In genomic region chr6:153131037-153131981, GRCh38 we compare ENCODE assay signal across 7 cellular contexts. TPM values are rescaled to one million over a fixed set of nuclear protein-coding genes. Genes with fewer than 3 reads are reported as not detected.
A peak's percentile ranks its signal among the peaks of the same experiment; 100 is the strongest.
DNase-seq lines count a peak whose midpoint lies in the region; TF ChIP-seq lines count a peak whose summit lies in the region.

A gene with protein sequence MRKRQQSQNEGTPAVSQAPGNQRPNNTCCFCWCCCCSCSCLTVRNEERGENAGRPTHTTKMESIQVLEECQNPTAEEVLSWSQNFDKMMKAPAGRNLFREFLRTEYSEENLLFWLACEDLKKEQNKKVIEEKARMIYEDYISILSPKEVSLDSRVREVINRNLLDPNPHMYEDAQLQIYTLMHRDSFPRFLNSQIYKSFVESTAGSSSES (minus strand): TSS chr6:153131282. CDS start chr6:153044018, 87,264 bp downstream.

- H3K36me3 Mint-ChIP-seq in activated CD4-positive, alpha-beta memory T cell treated with anti-CD3 and anti-CD28 coated beads for 36 hours: no peaks in the 10 kb centered on the region
- H3K36me3 Mint-ChIP-seq in mesothelial cell of epicardium: no peaks in the 10 kb centered on the region

- in situ Hi-C loops in GM13977 (cut with MboI; ENCODE audit: low pct_unique_long_range_greater_than_20kb, low sequenced_read_pairs, unreplicated experiment): no loop called here

- peaks cover 13% of the 10 kb centered on the region for H3K4me1 Mint-ChIP-seq in activated CD4-positive, alpha-beta memory T cell treated with anti-CD3 and anti-CD28 coated beads for 36 hours (ENCODE audit: low read depth)
- H3K4me1 Mint-ChIP-seq in mesothelial cell of epicardium: peaks cover 11% of the 10 kb centered on the region

- POLR2A ChIA-PET in HEK293 (lab: Yijun Ruan, JAX): interaction anchor here (0.8 to 1.4 kb wide), 2 partner anchors 11 to 148 kb away, joined by 3 read pairs; no protein-coding TSS in a partner anchor
- POLR2A ChIA-PET in activated CD4-positive, alpha-beta memory T cell treated with anti-CD3 and anti-CD28 coated beads for 36 hours (lab: Charles Lee): no interaction called here

- no peaks in the 10 kb centered on the region for H3K4me1 ChIP-seq in HEK293 (ENCODE audit: control insufficient read depth, insufficient read depth, low read length)

- CTCF ChIA-PET in HEK293 (lab: Yijun Ruan, JAX): interaction anchor here (0.6 to 1.0 kb wide), 3 partner anchors 26 to 1023 kb away, joined by 3 read pairs; no protein-coding TSS in a partner anchor
- CTCF ChIA-PET in activated CD4-positive, alpha-beta memory T cell treated with anti-CD3 and anti-CD28 coated beads for 36 hours (lab: Charles Lee): no interaction called here

- intact Hi-C loops in activated CD4-positive, alpha-beta memory T cell treated with anti-CD3 and anti-CD28 coated beads for 36 hours (cut with micrococcal nuclease): no loop called here

- TF ChIP-seq CTCF in GM13977 (IDR thresholded peaks at IDR 0.05; ENCODE audit: extremely low read depth, insufficient read depth, missing control alignments) (no peak), HEK293 (tag by site-specific recombination; IDR thresholded peaks at IDR 0.05) (no peak), epithelial cell of proximal tubule (conservative IDR thresholded peaks at IDR 0.05; ENCODE audit: low read depth, low read length) (no peak), mesothelial cell of epicardium (IDR thresholded peaks at IDR 0.05; ENCODE audit: unreplicated experiment) (no peak)

- H3K4me3 ChIP-seq in HEK293 (ENCODE audit: low read depth, low read length) (peak within 1 kb of the TSS; percentile 75), epithelial cell of proximal tubule (ENCODE audit: low read depth, low read length) (peak within 1 kb of the TSS; percentile 92)

- no peaks in the 10 kb centered on the region for H3K9me3 ChIP-seq in HEK293 (ENCODE audit: control insufficient read depth, insufficient read depth, low read depth, low read length)

- H3K27ac Mint-ChIP-seq in activated CD4-positive, alpha-beta memory T cell treated with anti-CD3 and anti-CD28 coated beads for 36 hours: no peak within 1 kb of the TSS
- H3K27ac Mint-ChIP-seq in mesothelial cell of epicardium: no peak within 1 kb of the TSS

- H3K9me3 Mint-ChIP-seq in activated CD4-positive, alpha-beta memory T cell treated with anti-CD3 and anti-CD28 coated beads for 36 hours: no peaks in the 10 kb centered on the region
- H3K9me3 Mint-ChIP-seq in mesothelial cell of epicardium: peaks cover 6% of the 10 kb centered on the region

- peak; percentile 88 for DNase-seq in GM13977 (ENCODE audit: low spot score)
- peak; percentile 95 for DNase-seq in NCI-H146 (lab: John Stamatoyannopoulos, UW)
- peak; percentile 49 for DNase-seq in activated CD4-positive, alpha-beta memory T cell treated with anti-CD3 and anti-CD28 coated beads for 36 hours
- DNase-seq in epithelial cell of proximal tubule (ENCODE audit: low read depth): no peak
- DNase-seq in mesothelial cell of epicardium (ENCODE audit: low spot score in 2 of 2, unreplicated experiment in 2 of 2): peak; percentile 66 to 71
- DNase-seq in substantia nigra (lab: John Stamatoyannopoulos, UW): peak in 41 of 49 donors; percentile 7 to 81 (median 49)

- H3K36me3 ChIP-seq in HEK293 (ENCODE audit: control insufficient read depth in 2 of 2, insufficient read depth in 1 of 2, low read length in 2 of 2): no peaks in the 10 kb centered on the region

- peak within 1 kb of the TSS; percentile 70 for H3K4me3 Mint-ChIP-seq in activated CD4-positive, alpha-beta memory T cell treated with anti-CD3 and anti-CD28 coated beads for 36 hours
- peak within 1 kb of the TSS; percentile 82 for H3K4me3 Mint-ChIP-seq in mesothelial cell of epicardium

- H3K27ac ChIP-seq in HEK293 (ENCODE audit: extremely low read depth, low read depth, low read length): no peak within 1 kb of the TSS; the same call in 1 of the 2 replicates
- H3K27ac ChIP-seq in substantia nigra (ENCODE audit: low read depth, low read length, poor library complexity, severe bottlenecking): peak within 1 kb of the TSS; percentile 64

- H3K27me3 Mint-ChIP-seq in activated CD4-positive, alpha-beta memory T cell treated with anti-CD3 and anti-CD28 coated beads for 36 hours: peaks cover 35% of the 10 kb centered on the region
- peaks cover 67% of the 10 kb centered on the region for H3K27me3 Mint-ChIP-seq in mesothelial cell of epicardium (ENCODE audit: low read depth)

TF ChIP-seq in HEK293, 187 proteins besides CTCF, POLR2A, EP300 and RAD21 (continues in another document):
- no peak for TF ChIP-seq ZNF354C (tag by site-specific recombination; IDR thresholded peaks at IDR 0.05; ENCODE audit: borderline replicate concordance, low read depth)
- TF ChIP-seq ZNF623 (tag by site-specific recombination; IDR thresholded peaks at IDR 0.05): no peak
- peak; percentile 35; the same call in 1 of the 2 replicates for TF ChIP-seq ZBTB20 (tag by site-specific recombination; IDR thresholded peaks at IDR 0.05)
- peak; percentile 49 for TF ChIP-seq SP3 (tag by site-specific recombination; IDR thresholded peaks at IDR 0.05)
- peak; percentile 79; the same call in 1 of the 2 replicates for TF ChIP-seq ZNF610 (tag by site-specific recombination; IDR thresholded peaks at IDR 0.05; ENCODE audit: borderline replicate concordance)
- 0 out of 2 replicates have a peak, but pooled peaks have one; percentile 7 for TF ChIP-seq ZIC2 (tag by site-specific recombination; IDR thresholded peaks at IDR 0.05)
- peak; percentile 70; the same call in 1 of the 2 replicates for TF ChIP-seq EGR2 (tag by site-specific recombination; IDR thresholded peaks at IDR 0.05; ENCODE audit: low read depth)
- peak; percentile 50 for TF ChIP-seq YY1 (tag by site-specific recombination; IDR thresholded peaks at IDR 0.05)
- TF ChIP-seq SP2 (tag by site-specific recombination; IDR thresholded peaks at IDR 0.05): peak; percentile 37; the same call in 1 of the 2 replicates
- TF ChIP-seq ZFHX2 (tag by site-specific recombination; conservative IDR thresholded peaks at IDR 0.05): peak; percentile 83
- peak; percentile 12; the same call in 1 of the 2 replicates for TF ChIP-seq ZBTB17 (tag by site-specific recombination; IDR thresholded peaks at IDR 0.05)
- no peak for TF ChIP-seq ZNF560 (tag by site-specific recombination; IDR thresholded peaks at IDR 0.05; ENCODE audit: borderline replicate concordance)
- peak; percentile 46; the same call in 1 of the 2 replicates for TF ChIP-seq ZBTB8A (tag by site-specific recombination; IDR thresholded peaks at IDR 0.05)
- 0 out of 2 replicates have a peak, but pooled peaks have one; percentile 5 for TF ChIP-seq ZNF596 (tag by site-specific recombination; IDR thresholded peaks at IDR 0.05)
- TF ChIP-seq, protein P1, sequence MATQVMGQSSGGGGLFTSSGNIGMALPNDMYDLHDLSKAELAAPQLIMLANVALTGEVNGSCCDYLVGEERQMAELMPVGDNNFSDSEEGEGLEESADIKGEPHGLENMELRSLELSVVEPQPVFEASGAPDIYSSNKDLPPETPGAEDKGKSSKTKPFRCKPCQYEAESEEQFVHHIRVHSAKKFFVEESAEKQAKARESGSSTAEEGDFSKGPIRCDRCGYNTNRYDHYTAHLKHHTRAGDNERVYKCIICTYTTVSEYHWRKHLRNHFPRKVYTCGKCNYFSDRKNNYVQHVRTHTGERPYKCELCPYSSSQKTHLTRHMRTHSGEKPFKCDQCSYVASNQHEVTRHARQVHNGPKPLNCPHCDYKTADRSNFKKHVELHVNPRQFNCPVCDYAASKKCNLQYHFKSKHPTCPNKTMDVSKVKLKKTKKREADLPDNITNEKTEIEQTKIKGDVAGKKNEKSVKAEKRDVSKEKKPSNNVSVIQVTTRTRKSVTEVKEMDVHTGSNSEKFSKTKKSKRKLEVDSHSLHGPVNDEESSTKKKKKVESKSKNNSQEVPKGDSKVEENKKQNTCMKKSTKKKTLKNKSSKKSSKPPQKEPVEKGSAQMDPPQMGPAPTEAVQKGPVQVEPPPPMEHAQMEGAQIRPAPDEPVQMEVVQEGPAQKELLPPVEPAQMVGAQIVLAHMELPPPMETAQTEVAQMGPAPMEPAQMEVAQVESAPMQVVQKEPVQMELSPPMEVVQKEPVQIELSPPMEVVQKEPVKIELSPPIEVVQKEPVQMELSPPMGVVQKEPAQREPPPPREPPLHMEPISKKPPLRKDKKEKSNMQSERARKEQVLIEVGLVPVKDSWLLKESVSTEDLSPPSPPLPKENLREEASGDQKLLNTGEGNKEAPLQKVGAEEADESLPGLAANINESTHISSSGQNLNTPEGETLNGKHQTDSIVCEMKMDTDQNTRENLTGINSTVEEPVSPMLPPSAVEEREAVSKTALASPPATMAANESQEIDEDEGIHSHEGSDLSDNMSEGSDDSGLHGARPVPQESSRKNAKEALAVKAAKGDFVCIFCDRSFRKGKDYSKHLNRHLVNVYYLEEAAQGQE (tag by site-specific recombination; IDR thresholded peaks at IDR 0.05): peak; percentile 87
- no peak for TF ChIP-seq ZFP69B (tag by site-specific recombination; IDR thresholded peaks at IDR 0.05)
- no peak for TF ChIP-seq MEIS1 (CRISPR knock-in tag; IDR thresholded peaks at IDR 0.05; ENCODE audit: borderline replicate concordance)
- peak; percentile 85 for TF ChIP-seq ZNF398 (tag by site-specific recombination; IDR thresholded peaks at IDR 0.05)
- no peak for TF ChIP-seq GLI4 (tag by site-specific recombination; IDR thresholded peaks at IDR 0.05)

RNA-seq across cellular contexts. Expression of the gene that starts here (rescaled TPM):
- not detected for total RNA-seq in activated CD4-positive, alpha-beta memory T cell treated with anti-CD3 and anti-CD28 coated beads for 36 hours
- 3.9 and 8.0 TPM in 2 replicates for total RNA-seq in epithelial cell of proximal tubule
- 1.1 to 1.3 TPM (median 1.2 TPM) in 3 replicates for total RNA-seq in mesothelial cell of epicardium

Comparison
In these comparisons a context has a peak if more than half of its experiments do, and no peak if none do; other contexts are left out.
1. Peak in DNase-seq in activated CD4-positive, alpha-beta memory T cell treated with anti-CD3 and anti-CD28 coated beads for 36 hours; RNA of the gene not detected or under 1 TPM.